Comparison of ENCODE assay signal across 13 cellular contexts in the genomic region with DNA sequence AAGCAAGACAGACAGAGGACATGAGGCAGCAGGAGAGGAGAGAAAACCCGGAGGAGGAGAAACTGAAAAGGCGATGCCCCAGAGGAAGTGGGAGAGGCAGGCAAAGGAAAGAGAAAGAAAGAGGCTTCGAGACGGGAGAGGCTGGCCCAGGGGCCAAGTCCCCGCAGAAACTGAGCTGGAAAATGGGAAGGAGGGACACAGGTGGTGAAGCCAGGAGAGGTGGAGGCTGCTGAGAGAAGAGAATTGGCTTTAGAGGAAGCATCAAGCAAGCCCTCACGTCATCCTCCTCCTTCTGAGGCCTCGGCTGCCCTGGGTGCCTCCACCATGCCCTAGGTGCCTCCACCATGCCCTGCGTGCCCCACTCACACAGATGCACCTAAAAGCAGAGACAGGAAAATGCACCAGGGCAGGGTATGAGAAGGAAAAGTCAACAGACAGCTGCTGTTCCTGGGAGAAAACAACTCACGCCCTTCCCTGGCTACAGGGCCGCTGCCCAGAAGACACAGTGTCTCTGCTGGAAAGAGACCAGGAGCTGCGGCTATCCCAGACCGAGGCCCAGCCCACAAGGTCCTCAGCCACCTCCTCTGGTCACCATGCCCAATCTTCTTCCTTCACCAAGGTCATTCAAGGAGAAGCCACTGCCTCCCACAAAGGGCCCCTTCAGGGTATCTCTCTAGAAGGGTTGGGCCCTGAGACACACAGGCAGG. TPM values are rescaled to one million over a fixed set of nuclear protein-coding genes. Genes with fewer than 3 reads are reported as not detected.
A peak's percentile ranks its signal among the peaks of the same experiment; 100 is the strongest.
DNase-seq lines count a peak whose midpoint lies in the region; ATAC-seq and TF ChIP-seq lines count a peak whose summit lies in the region.
"Had no signal": no experiment of that assay in that cellular context is flagged by ENCODE, and none has a peak within 500 bp of the region (broad histone marks: within the 10 kb centered on the region; RNA-seq: fewer than 3 reads in every experiment).

No MANE protein-coding gene starts in this region.

- H3K4me1 ChIP-seq in heart left ventricle (peaks cover 9 to 82% (median 58%) of the 10 kb centered on the region in 12 donors), transverse colon (peaks cover 9 to 31% (median 20%) of the 10 kb centered on the region in 4 donors)

- H3K27ac Mint-ChIP-seq in activated CD8-positive, alpha-beta T cell treated with anti-CD3 and anti-CD28 coated beads, Interleukin-2, amount 10 ng/mL, durations not matched to agents 7 days and 5 days: peak overlapping the region; percentile 53
- no peak overlapping the region for H3K27ac Mint-ChIP-seq in activated CD8-positive, alpha-beta T cell treated with anti-CD3 and anti-CD28 coated beads for 36 hours
- peak overlapping the region; percentile 86 for H3K27ac Mint-ChIP-seq in neural crest cell (ENCODE audit: unreplicated experiment)
- H3K27ac Mint-ChIP-seq: memory B cell had no signal

- POLR2A ChIA-PET in activated CD8-positive, alpha-beta T cell treated with anti-CD3 and anti-CD28 coated beads, Interleukin-2, amount 10 ng/mL, durations not matched to agents 7 days and 5 days (lab: Charles Lee): interaction anchor here (0.6 kb wide), 1 partner anchor 1048 kb away, joined by 3 read pairs; no protein-coding TSS in a partner anchor
- POLR2A ChIA-PET in activated CD8-positive, alpha-beta T cell treated with anti-CD3 and anti-CD28 coated beads for 36 hours (lab: Charles Lee): interaction anchor here (1.5 kb wide), 1 partner anchor 10 kb away, joined by 5 read pairs; no protein-coding TSS in a partner anchor
- POLR2A ChIA-PET in HEK293T (lab: Yijun Ruan, JAX): interaction anchor here (1.1 to 1.2 kb wide), 2 partner anchors 9 to 15 kb away, joined by 4 to 5 read pairs; a partner anchor contains a TSS

- H3K36me3 ChIP-seq in heart left ventricle: peaks cover 0 to 6% (median 0%) of the 10 kb centered on the region in 9 donors
- no peaks in the 10 kb centered on the region for H3K36me3 ChIP-seq in transverse colon
- H3K36me3 ChIP-seq: thoracic aorta had no signal

- H3K36me3 Mint-ChIP-seq in activated CD8-positive, alpha-beta T cell treated with anti-CD3 and anti-CD28 coated beads, Interleukin-2, amount 10 ng/mL, durations not matched to agents 7 days and 5 days (ENCODE audit: low read depth): no peaks in the 10 kb centered on the region
- no peaks in the 10 kb centered on the region for H3K36me3 Mint-ChIP-seq in activated CD8-positive, alpha-beta T cell treated with anti-CD3 and anti-CD28 coated beads for 36 hours (ENCODE audit: low read depth)
- H3K36me3 Mint-ChIP-seq in neural crest cell (ENCODE audit: low read depth): no peaks in the 10 kb centered on the region
- H3K36me3 Mint-ChIP-seq: memory B cell had no signal

- no peak overlapping the region for H3K4me3 Mint-ChIP-seq in activated CD8-positive, alpha-beta T cell treated with anti-CD3 and anti-CD28 coated beads, Interleukin-2, amount 10 ng/mL, durations not matched to agents 7 days and 5 days
- no peak overlapping the region for H3K4me3 Mint-ChIP-seq in activated CD8-positive, alpha-beta T cell treated with anti-CD3 and anti-CD28 coated beads for 36 hours
- no peak overlapping the region for H3K4me3 Mint-ChIP-seq in neural crest cell
- H3K4me3 Mint-ChIP-seq: memory B cell had no signal

- CTCF ChIA-PET in activated CD8-positive, alpha-beta T cell treated with anti-CD3 and anti-CD28 coated beads, Interleukin-2, amount 10 ng/mL, durations not matched to agents 7 days and 5 days (lab: Charles Lee): interaction anchor here (1.5 to 3.9 kb wide), 3 partner anchors 10 to 85 kb away, joined by 3 to 21 read pairs (median 9); no protein-coding TSS in a partner anchor
- CTCF ChIA-PET in activated CD8-positive, alpha-beta T cell treated with anti-CD3 and anti-CD28 coated beads for 36 hours (lab: Charles Lee): interaction anchor here (0.7 to 2.6 kb wide), 5 partner anchors 17 to 85 kb away, joined by 3 to 10 read pairs (median 6); no protein-coding TSS in a partner anchor
- CTCF ChIA-PET in HEK293T (lab: Yijun Ruan, JAX): interaction anchor here (1.0 kb wide), 1 partner anchor 9 kb away, joined by 4 read pairs; no protein-coding TSS in a partner anchor

- H3K4me3 ChIP-seq in heart left ventricle (peak overlapping the region in 7 of 12 donors; percentile 3 to 23 (median 15)), transverse colon (no peak overlapping the region)
- H3K4me3 ChIP-seq: thoracic aorta had no signal

- 35 to 51% (median 40%) methylated on average over 12 of the region's 12 CpGs for WGBS in heart left ventricle, 4 donors
- 54 to 55% methylated on average over 3 to 12 of the region's 12 CpGs for WGBS in transverse colon (ENCODE audit: low coverage in 1 of 2), 2 donors

- no peak for ATAC-seq in activated CD8-positive, alpha-beta T cell treated with anti-CD3 and anti-CD28 coated beads, Interleukin-2, amount 10 ng/mL, durations not matched to agents 7 days and 5 days
- ATAC-seq in activated CD8-positive, alpha-beta T cell treated with anti-CD3 and anti-CD28 coated beads for 36 hours: no peak
- peak in 3 of 4 donors; percentile 18 to 31 (median 31) for ATAC-seq in heart left ventricle
- no peak for ATAC-seq in GM19397 (IDR thresholded peaks at IDR 0.05; ENCODE audit: unreplicated experiment)

- no peaks in the 10 kb centered on the region for H3K9me3 Mint-ChIP-seq in activated CD8-positive, alpha-beta T cell treated with anti-CD3 and anti-CD28 coated beads, Interleukin-2, amount 10 ng/mL, durations not matched to agents 7 days and 5 days (ENCODE audit: insufficient read depth)
- no peaks in the 10 kb centered on the region for H3K9me3 Mint-ChIP-seq in activated CD8-positive, alpha-beta T cell treated with anti-CD3 and anti-CD28 coated beads for 36 hours
- H3K9me3 Mint-ChIP-seq in neural crest cell: no peaks in the 10 kb centered on the region
- H3K9me3 Mint-ChIP-seq: memory B cell had no signal

- in situ Hi-C loops in transverse colon (cut with MboI; ENCODE audit: low pct_ligation_motif_present in 1 of 4, low pct_unique_long_range_greater_than_20kb in 1 of 4, low sequenced_read_pairs in 3 of 4): no loop called here

- H3K27ac ChIP-seq in heart left ventricle (peak overlapping the region; percentile 7 to 95 (median 88)), transverse colon (peak overlapping the region; percentile 7 to 60 (median 53))
- H3K27ac ChIP-seq: thoracic aorta had no signal

- no peak for DNase-seq in activated CD8-positive, alpha-beta T cell treated with anti-CD3 and anti-CD28 coated beads, Interleukin-2, amount 10 ng/mL, durations not matched to agents 7 days and 5 days
- no peak for DNase-seq in activated CD8-positive, alpha-beta T cell treated with anti-CD3 and anti-CD28 coated beads for 36 hours
- peak in 2 of 5 donors; percentile 17 to 34 for DNase-seq in heart left ventricle
- no peak for DNase-seq in neural crest cell (ENCODE audit: low read depth, low spot score)
- no peak for DNase-seq in transverse colon
- DNase-seq in cortex of kidney (lab: John Stamatoyannopoulos, UW): no peak
- no peak for DNase-seq in HEK293T (ENCODE audit: extremely low spot score)
- DNase-seq: 8988T, HCEC 1CT, MM.1S had no signal

- H3K9me3 ChIP-seq in heart left ventricle: no peaks in the 10 kb centered on the region
- no peaks in the 10 kb centered on the region for H3K9me3 ChIP-seq in transverse colon
- H3K9me3 ChIP-seq: thoracic aorta had no signal

- H3K27me3 Mint-ChIP-seq in activated CD8-positive, alpha-beta T cell treated with anti-CD3 and anti-CD28 coated beads, Interleukin-2, amount 10 ng/mL, durations not matched to agents 7 days and 5 days (ENCODE audit: low read depth): peaks cover 19% of the 10 kb centered on the region
- H3K27me3 Mint-ChIP-seq in activated CD8-positive, alpha-beta T cell treated with anti-CD3 and anti-CD28 coated beads for 36 hours: peaks cover under 1% of the 10 kb centered on the region
- H3K27me3 Mint-ChIP-seq in neural crest cell (ENCODE audit: low read depth): no peaks in the 10 kb centered on the region

- no peaks in the 10 kb centered on the region for H3K27me3 ChIP-seq in heart left ventricle
- no peaks in the 10 kb centered on the region for H3K27me3 ChIP-seq in transverse colon

- intact Hi-C loops in activated CD8-positive, alpha-beta T cell treated with anti-CD3 and anti-CD28 coated beads for 36 hours (cut with micrococcal nuclease): no loop called here
- intact Hi-C loops in heart left ventricle (cut with DNase I) (no loop called here), transverse colon (cut with DNase I; ENCODE audit: low total_unique reads) (no loop called here)

- TF ChIP-seq CTCF in activated CD8-positive, alpha-beta T cell treated with anti-CD3 and anti-CD28 coated beads for 36 hours (IDR thresholded peaks at IDR 0.05): no peak
- TF ChIP-seq CTCF in heart left ventricle (IDR thresholded peaks at IDR 0.05) (no peak), neural crest cell (conservative IDR thresholded peaks at IDR 0.05) (no peak), transverse colon (IDR thresholded peaks at IDR 0.05) (no peak)

- TF ChIP-seq POLR2A in heart left ventricle (IDR thresholded peaks at IDR 0.05) (no peak), transverse colon (IDR thresholded peaks at IDR 0.05) (no peak)

- TF ChIP-seq EP300 in transverse colon (IDR thresholded peaks at IDR 0.05; ENCODE audit: low read depth): no peak

- H3K4me1 Mint-ChIP-seq in activated CD8-positive, alpha-beta T cell treated with anti-CD3 and anti-CD28 coated beads, Interleukin-2, amount 10 ng/mL, durations not matched to agents 7 days and 5 days (ENCODE audit: low read depth): peaks cover 22% of the 10 kb centered on the region
- H3K4me1 Mint-ChIP-seq in activated CD8-positive, alpha-beta T cell treated with anti-CD3 and anti-CD28 coated beads for 36 hours (ENCODE audit: low read depth): peaks cover 3% of the 10 kb centered on the region
- H3K4me1 Mint-ChIP-seq in neural crest cell: peaks cover 24% of the 10 kb centered on the region
- H3K4me1 Mint-ChIP-seq: memory B cell had no signal

TF ChIP-seq in HEK293T, 16 proteins besides CTCF, POLR2A, EP300 and RAD21 (continues in another document):
- no peak for TF ChIP-seq FOXK2 (IDR thresholded peaks at IDR 0.05)
- no peak for TF ChIP-seq BHLHE40 (IDR thresholded peaks at IDR 0.05; ENCODE audit: borderline replicate concordance)

RNA-seq across cellular contexts. Expression of a gene that starts 14.3 kb away (rescaled TPM):
- under 1 TPM in 1 of 2 experiments, not detected in 1; 0.24 TPM for total RNA-seq in activated CD8-positive, alpha-beta T cell treated with anti-CD3 and anti-CD28 coated beads, Interleukin-2, amount 10 ng/mL, durations not matched to agents 7 days and 5 days
- total RNA-seq in activated CD8-positive, alpha-beta T cell treated with anti-CD3 and anti-CD28 coated beads for 36 hours: not detected
- total RNA-seq in heart left ventricle (10 to 100 TPM; 24.6 to 51.2 (median 35.0) TPM), neural crest cell (113 TPM in 2 replicates), transverse colon (10 to 100 TPM; 29.2 to 62.5 (median 46.0) TPM)
- 10 to 100 TPM; 51.2 to 54.0 TPM for polyA plus RNA-seq in heart left ventricle

RNA-seq across cellular contexts. Expression of a gene that starts 37.6 kb away (rescaled TPM):
- total RNA-seq in activated CD8-positive, alpha-beta T cell treated with anti-CD3 and anti-CD28 coated beads, Interleukin-2, amount 10 ng/mL, durations not matched to agents 7 days and 5 days: 10 to 100 TPM; 22.5 to 24.3 TPM
- 1 to 10 TPM; 6.7 to 7.2 TPM for total RNA-seq in activated CD8-positive, alpha-beta T cell treated with anti-CD3 and anti-CD28 coated beads for 36 hours
- total RNA-seq in heart left ventricle: 1 to 10 TPM in 5 of 9 donors, under 1 TPM in 3, not detected in 1; 0.48 to 2.7 (median 1.8) TPM
- 1 to 10 TPM in 1 of 2 donors, under 1 TPM in 1; 0.53 to 1.8 TPM for polyA plus RNA-seq in heart left ventricle
- total RNA-seq in neural crest cell: 0.18 and 0.26 TPM in 2 replicates
- total RNA-seq in transverse colon: 1 to 10 TPM in 2 of 4 donors, under 1 TPM in 1, not detected in 1; 0.64 to 1.2 (median 1.1) TPM
- total RNA-seq: thoracic aorta had no signal

Comparison
In these comparisons a context has a peak if more than half of its experiments do, and no peak if none do; other contexts are left out.
1. ATAC-seq: peak in heart left ventricle (3 of 4); none in activated CD8-positive, alpha-beta T cell treated with anti-CD3 and anti-CD28 coated beads, Interleukin-2, amount 10 ng/mL, durations not matched to agents 7 days and 5 days (single experiment), activated CD8-positive, alpha-beta T cell treated with anti-CD3 and anti-CD28 coated beads for 36 hours (single experiment) and GM19397 (single experiment).
2. H3K4me3 ChIP-seq: peak in heart left ventricle (7 of 12); none in transverse colon (0 of 4).
3. RNA of a gene that starts 14.3 kb away (total RNA-seq): 113 TPM in neural crest cell, 29.2 to 62.5 TPM in transverse colon and 24.6 to 51.2 TPM in heart left ventricle; 0.24 TPM in activated CD8-positive, alpha-beta T cell treated with anti-CD3 and anti-CD28 coated beads, Interleukin-2, amount 10 ng/mL, durations not matched to agents 7 days and 5 days and not detected in activated CD8-positive, alpha-beta T cell treated with anti-CD3 and anti-CD28 coated beads for 36 hours; every median in the first group is over 10 times any median in the second.